16 cellular contexts compared by ENCODE assay signal in the genomic region with DNA sequence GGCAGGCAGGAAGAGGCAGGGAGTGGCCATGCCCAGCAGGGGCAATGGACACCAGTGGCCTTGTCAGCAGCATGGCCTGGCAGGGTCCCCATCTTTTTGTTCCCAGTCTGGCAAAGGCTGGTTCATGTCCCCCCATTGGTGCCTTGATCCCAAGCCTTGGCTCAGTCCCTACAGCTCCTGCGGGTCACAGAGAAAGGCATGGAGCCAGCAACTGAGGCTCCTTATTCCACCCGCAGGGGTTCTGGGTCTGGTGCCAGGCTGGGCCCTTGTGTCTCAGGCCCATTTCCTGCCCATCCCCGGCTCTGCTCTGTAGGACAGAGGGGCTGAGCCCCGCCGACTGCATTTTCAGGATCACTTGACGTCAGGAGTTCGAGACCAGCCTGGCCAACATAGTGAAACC. TPM values are rescaled to one million over a fixed set of nuclear protein-coding genes. Genes with fewer than 3 reads are reported as not detected.
DNase-seq lines count a peak whose midpoint lies in the region; ATAC-seq lines count a peak whose summit lies in the region.
"Had no signal": no experiment of that assay in that cellular context is flagged by ENCODE, and none has a peak within 500 bp of the region (broad histone marks: within the 10 kb centered on the region; RNA-seq: fewer than 3 reads in every experiment).

No MANE protein-coding gene starts in this region.

- DNase-seq in activated naive CD4-positive, alpha-beta T cell treated with anti-CD3 and anti-CD28 coated beads for 36 hours = no peak
- no peak for DNase-seq in activated naive CD4-positive, alpha-beta T cell (lab: John Stamatoyannopoulos, UW)
- no peak for DNase-seq in T-cell
- DNase-seq in immature natural killer cell = no peak
- DNase-seq in SHP77 (lab: John Stamatoyannopoulos, UW) = no peak
- DNase-seq in superior temporal gyrus (ENCODE audit: extremely low spot score) = no peak
- DNase-seq: activated T-cell treated with anti-CD3 and anti-CD28 coated beads, Interleukin-2, amount 50 U/mL, for 48 hours; dermis blood vessel endothelial cell; left cardiac atrium; NCI-H2029 treated with DMSO at 0.1 percent for 48 hours; NCI-H526 treated with DMSO at 0.1 percent for 48 hours; SW 1271 had no signal

- no peaks in the 10 kb centered on the region for H3K36me3 ChIP-seq in thymus (ENCODE audit: control insufficient read depth, insufficient read depth)
- H3K36me3 ChIP-seq: thoracic aorta had no signal

- peaks cover 85% of the 10 kb centered on the region for H3K4me1 Mint-ChIP-seq in activated naive CD4-positive, alpha-beta T cell treated with anti-CD3 and anti-CD28 coated beads for 36 hours (ENCODE audit: low read depth)
- H3K4me1 Mint-ChIP-seq in T-cell = peaks cover 91 to 96% (median 95%) of the 10 kb centered on the region in 3 donors
- peaks cover 96 to 100% of the 10 kb centered on the region in 2 donors for H3K4me1 Mint-ChIP-seq in immature natural killer cell

- POLR2A ChIA-PET in T-cell (lab: Charles Lee) = interaction anchor here in 1 of 2 donors (1.0 kb wide), 1 partner anchor 10 kb away, joined by 4 read pairs; no protein-coding TSS in a partner anchor

- ATAC-seq in T-cell (replicated peaks in 1 of 4) (no peak), GM18519 (IDR thresholded peaks at IDR 0.05; ENCODE audit: low FRiP score, unreplicated experiment) (no peak)
- ATAC-seq: activated CD4-positive, CD25-positive, alpha-beta regulatory T cell treated with anti-CD3 and anti-CD28 coated beads, Interleukin-2, amount 50 U/mL, for 24 hours had no signal

- H3K4me3 Mint-ChIP-seq in activated naive CD4-positive, alpha-beta T cell treated with anti-CD3 and anti-CD28 coated beads for 36 hours = no peak overlapping the region
- H3K4me3 Mint-ChIP-seq in T-cell (peak overlapping the region in 1 of 3 donors; percentile 74), immature natural killer cell (peak overlapping the region in 1 of 5 donors; percentile 69)

- H3K36me3 Mint-ChIP-seq in activated naive CD4-positive, alpha-beta T cell treated with anti-CD3 and anti-CD28 coated beads for 36 hours (ENCODE audit: low read depth) = peaks cover 46% of the 10 kb centered on the region
- H3K36me3 Mint-ChIP-seq in T-cell (peaks cover 51% of the 10 kb centered on the region), immature natural killer cell (peaks cover 18 to 28% (median 21%) of the 10 kb centered on the region in 3 donors)

- WGBS in thymus = 98% methylated on average over 7 of the region's 7 CpGs

- H3K9me3 ChIP-seq in thymus (ENCODE audit: control insufficient read depth) = no peaks in the 10 kb centered on the region
- H3K9me3 ChIP-seq: thoracic aorta had no signal

- H3K4me1 ChIP-seq in thymus (ENCODE audit: control insufficient read depth, insufficient read depth, low read length) = peaks cover 67% of the 10 kb centered on the region

- H3K27me3 ChIP-seq in thymus (ENCODE audit: control insufficient read depth, insufficient read depth) = no peaks in the 10 kb centered on the region

- no peaks in the 10 kb centered on the region for H3K27me3 Mint-ChIP-seq in activated naive CD4-positive, alpha-beta T cell treated with anti-CD3 and anti-CD28 coated beads for 36 hours (ENCODE audit: low read depth)
- H3K27me3 Mint-ChIP-seq in T-cell (no peaks in the 10 kb centered on the region), immature natural killer cell (ENCODE audit: low read depth in 3 of 3) (peaks cover 6 to 13% (median 7%) of the 10 kb centered on the region in 3 donors)

- peak overlapping the region; percentile 88 for H3K27ac Mint-ChIP-seq in activated naive CD4-positive, alpha-beta T cell treated with anti-CD3 and anti-CD28 coated beads for 36 hours
- H3K27ac Mint-ChIP-seq in T-cell = peak overlapping the region; percentile 95 to 99
- peak overlapping the region; percentile 87 to 99 (median 94) for H3K27ac Mint-ChIP-seq in immature natural killer cell

- peaks cover 4% of the 10 kb centered on the region for H3K9me3 Mint-ChIP-seq in activated naive CD4-positive, alpha-beta T cell treated with anti-CD3 and anti-CD28 coated beads for 36 hours
- H3K9me3 Mint-ChIP-seq in T-cell (no peaks in the 10 kb centered on the region), immature natural killer cell (no peaks in the 10 kb centered on the region)

- H3K27ac ChIP-seq in thymus (ENCODE audit: low read depth) = peak overlapping the region; percentile 82
- H3K27ac ChIP-seq: thoracic aorta had no signal

- CTCF ChIA-PET in activated naive CD4-positive, alpha-beta T cell treated with anti-CD3 and anti-CD28 coated beads for 36 hours (lab: Charles Lee) = interaction anchor here (0.9 to 1.2 kb wide), 2 partner anchors 13 to 100 kb away, joined by 3 to 5 read pairs; no protein-coding TSS in a partner anchor
- CTCF ChIA-PET in T-cell (lab: Charles Lee) = no interaction called here

- H3K4me3 ChIP-seq in thymus (ENCODE audit: low read length) = no peak overlapping the region
- H3K4me3 ChIP-seq: thoracic aorta had no signal

- intact Hi-C loops in activated naive CD4-positive, alpha-beta T cell treated with anti-CD3 and anti-CD28 coated beads for 36 hours (cut with micrococcal nuclease) = loop anchor here (10.0 kb wide), 1 partner anchor 1000 kb away; the partner anchor contains the start of gene TGFBR1

RNA-seq across cellular contexts. Expression of gene TRIM14, which starts 14.0 kb away (rescaled TPM):
- 10 to 100 TPM; 49.6 to 55.0 TPM for total RNA-seq in activated naive CD4-positive, alpha-beta T cell treated with anti-CD3 and anti-CD28 coated beads for 36 hours
- total RNA-seq in T-cell = 10 to 100 TPM; 75.7 to 98.9 (median 85.3) TPM
- polyA plus RNA-seq in immature natural killer cell = 10 to 100 TPM; 34.8 to 95.0 (median 35.9) TPM
- 16.4 TPM for polyA plus RNA-seq in thymus

RNA-seq across cellular contexts. Expression of gene NANS, which starts 48.5 kb away (rescaled TPM):
- total RNA-seq in activated naive CD4-positive, alpha-beta T cell treated with anti-CD3 and anti-CD28 coated beads for 36 hours = 10 to 100 TPM; 46.1 to 51.0 TPM
- 10 to 100 TPM; 21.7 to 57.5 (median 27.6) TPM for total RNA-seq in T-cell
- polyA plus RNA-seq in immature natural killer cell (10 to 100 TPM; 21.5 to 41.8 (median 34.1) TPM), thymus (38.0 TPM)
